In the genomic region with DNA sequence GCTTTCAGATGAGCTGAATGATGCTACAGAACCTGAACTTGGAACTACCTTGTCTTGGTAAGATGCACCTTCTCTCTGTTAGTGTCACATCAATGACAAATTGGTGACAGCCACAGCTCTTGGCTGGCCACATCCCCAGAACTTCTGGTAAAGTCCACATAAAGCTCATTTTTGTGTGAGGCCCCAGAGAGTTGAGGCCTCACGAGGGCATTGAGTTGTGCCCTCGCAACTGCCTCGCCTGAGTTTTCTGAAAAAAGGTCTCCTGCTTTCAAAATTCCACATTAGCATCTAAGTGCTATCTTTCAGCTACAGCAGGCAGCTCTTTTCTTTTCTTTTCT, we compare ENCODE assay signal across 14 cellular contexts. TPM values are rescaled to one million over a fixed set of nuclear protein-coding genes. Genes with fewer than 3 reads are reported as not detected.
A peak's percentile ranks its signal among the peaks of the same experiment; 100 is the strongest.
DNase-seq lines count a peak whose midpoint lies in the region; ATAC-seq and TF ChIP-seq lines count a peak whose summit lies in the region.
"Had no signal": no experiment of that assay in that cellular context is flagged by ENCODE, and none has a peak within 500 bp of the region (broad histone marks: within the 10 kb centered on the region; RNA-seq: fewer than 3 reads in every experiment).

No MANE protein-coding gene starts in this region.

- H4K20me1 ChIP-seq in BLaER1 = no peaks in the 10 kb centered on the region
- H4K20me1 ChIP-seq in OCI-LY7 (ENCODE audit: insufficient read depth, low read length) = no peaks in the 10 kb centered on the region

- H3K9me2 ChIP-seq in OCI-LY7 (ENCODE audit: insufficient read depth, low read length) = no peaks in the 10 kb centered on the region

- no TSS peak for BruUV-seq in OCI-LY7 (replicated peaks; lab: Mats Ljungman, UMichigan)

- POLR2A ChIA-PET in OCI-LY7 (lab: Charles Lee) = interaction anchor here (0.6 to 1.4 kb wide), 4 partner anchors 43 to 814 kb away, joined by 3 to 6 read pairs (median 4); partner anchors contain the start of genes MRPL57 and SKA3

- TF ChIP-seq CTCF in OCI-LY7 (conservative IDR thresholded peaks at IDR 0.05; ENCODE audit: low read length) = no peak

- H3K4me1 ChIP-seq in BLaER1 = peaks cover 58% of the 10 kb centered on the region
- H3K4me1 ChIP-seq in OCI-LY7 (ENCODE audit: insufficient read depth, low read length, poor library complexity, severe bottlenecking) = no peaks in the 10 kb centered on the region
- H3K4me1 ChIP-seq: colonic mucosa, left ventricle myocardium inferior had no signal

- H3K27ac ChIP-seq in BLaER1 (peak overlapping the region; percentile 92), OCI-LY7 (ENCODE audit: low read depth, low read length, poor library complexity, severe bottlenecking) (no peak overlapping the region)
- H3K27ac ChIP-seq: colonic mucosa, left ventricle myocardium inferior had no signal

- H2AFZ ChIP-seq in OCI-LY7 (ENCODE audit: low read length) = peak overlapping the region; percentile 42; the same call in 1 of the 2 replicates

- peak overlapping the region; percentile 71 for H3K9ac ChIP-seq in BLaER1

- intact Hi-C loops in OCI-LY7 (cut with micrococcal nuclease; ENCODE audit: unreplicated experiment) = no loop called here

- CTCF ChIA-PET in OCI-LY7 (lab: Charles Lee; ENCODE audit: unreplicated experiment) = no interaction called here

- no peaks in the 10 kb centered on the region for H3K36me3 ChIP-seq in BLaER1
- no peaks in the 10 kb centered on the region for H3K36me3 ChIP-seq in OCI-LY7 (ENCODE audit: insufficient read depth, low read length)
- H3K36me3 ChIP-seq: colonic mucosa, left ventricle myocardium inferior had no signal

- H3K4me2 ChIP-seq in BLaER1 = peak overlapping the region; percentile 86
- H3K4me2 ChIP-seq in OCI-LY7 (ENCODE audit: low read length) = no peak overlapping the region

- no peak for DNase-seq in OCI-LY7 (ENCODE audit: low spot score)
- no peak for DNase-seq in NCI-H82 (lab: John Stamatoyannopoulos, UW)
- DNase-seq in KG1 (lab: John Stamatoyannopoulos, UW) = no peak
- no peak for DNase-seq in activated CD8-positive, alpha-beta memory T cell treated with anti-CD3 and anti-CD28 coated beads for 24 hours
- DNase-seq: amygdala, colonic mucosa, DMS79, hypothalamus, left ventricle myocardium inferior had no signal

- ATAC-seq in GM19023 (IDR thresholded peaks at IDR 0.05; ENCODE audit: unreplicated experiment) (peak; percentile 56), HG02885 (IDR thresholded peaks at IDR 0.05; ENCODE audit: poor library complexity, unreplicated experiment) (peak; percentile 52), GM21786 (IDR thresholded peaks at IDR 0.05; ENCODE audit: unreplicated experiment) (no peak)
- ATAC-seq: sciatic nerve had no signal

- H3K9me3 ChIP-seq in BLaER1 (peaks cover 39% of the 10 kb centered on the region), OCI-LY7 (ENCODE audit: low read length) (no peaks in the 10 kb centered on the region)
- H3K9me3 ChIP-seq: colonic mucosa had no signal

- no peaks in the 10 kb centered on the region for H3K79me2 ChIP-seq in OCI-LY7 (ENCODE audit: insufficient read depth, low read depth, low read length)

- peak overlapping the region; percentile 41; the same call in 1 of the 2 replicates for H3K4me3 ChIP-seq in BLaER1
- no peak overlapping the region for H3K4me3 ChIP-seq in OCI-LY7 (ENCODE audit: low read depth, low read length, poor library complexity, severe bottlenecking)
- H3K4me3 ChIP-seq: colonic mucosa, left ventricle myocardium inferior had no signal

- no peaks in the 10 kb centered on the region for H3K27me3 ChIP-seq in BLaER1
- H3K27me3 ChIP-seq: colonic mucosa had no signal

RNA-seq across cellular contexts. Expression of gene MRPL57, which starts 42.6 kb away (rescaled TPM):
- 38.9 and 52.9 TPM in 2 replicates for total RNA-seq in OCI-LY7 (2014; rRNA removed; shearing (Covaris generic))
- 22.5 and 26.3 TPM in 2 replicates for total RNA-seq in OCI-LY7 (2022)

RNA-seq across cellular contexts. Expression of gene SKA3, which starts 42.7 kb away (rescaled TPM):
- total RNA-seq in OCI-LY7 (2014; rRNA removed; shearing (Covaris generic)) = 28.5 and 34.4 TPM in 2 replicates
- 39.2 and 42.4 TPM in 2 replicates for total RNA-seq in OCI-LY7 (2022)
